ENCODE assay signal across 25 cellular contexts in genomic region chr4:111780965-111781364, GRCh38.
"Had no signal": no experiment of that assay in that cellular context is flagged by ENCODE, and none has a peak within 500 bp of the region (broad histone marks: within the 10 kb centered on the region; RNA-seq: fewer than 3 reads in every experiment).

No MANE protein-coding gene starts in this region.

- H3K4me1 ChIP-seq: left ventricle myocardium inferior, pancreas, prostate gland, spleen, suprapubic skin, tibial artery, uterus had no signal

- H3K27me3 Mint-ChIP-seq: stimulated activated naive CD8-positive, alpha-beta T cell treated with anti-CD3 and anti-CD28 coated beads, Interleukin-15, Interleukin-2, amounts not matched to agents 100 ng/mL and 50 ng/mL, for 24 hours had no signal

- H3K4me3 ChIP-seq: hepatocyte, left ventricle myocardium inferior, lung, pancreas, prostate gland, skin epidermis, spleen, suprapubic skin, thoracic aorta, tibial artery, uterus had no signal

- H3K9me3 Mint-ChIP-seq: mesothelial cell of epicardium; naive B cell; nephron; neural crest cell; stimulated activated naive CD8-positive, alpha-beta T cell treated with anti-CD3 and anti-CD28 coated beads, Interleukin-15, Interleukin-2, amounts not matched to agents 100 ng/mL and 50 ng/mL, for 24 hours; type B pancreatic cell had no signal

- H3K27me3 ChIP-seq: hepatocyte, pancreas, spleen, suprapubic skin had no signal

- ATAC-seq: pancreas; right cardiac atrium; sciatic nerve; stimulated activated effector memory CD8-positive, alpha-beta T cell treated with anti-CD3 and anti-CD28 coated beads, Interleukin-12 subunit alpha, Interleukin-12 subunit beta, amount 100 ng/mL, for 72 hours had no signal

- H3K4me3 Mint-ChIP-seq: mesothelial cell of epicardium; naive B cell; nephron; neural crest cell; stimulated activated effector memory CD8-positive, alpha-beta T cell treated with anti-CD3 and anti-CD28 coated beads, Interleukin-12 subunit alpha, Interleukin-12 subunit beta, amount 100 ng/mL, for 72 hours; stimulated activated naive CD8-positive, alpha-beta T cell treated with anti-CD3 and anti-CD28 coated beads, Interleukin-15, Interleukin-2, amounts not matched to agents 100 ng/mL and 50 ng/mL, for 24 hours; type B pancreatic cell had no signal

- H3K36me3 Mint-ChIP-seq: mesothelial cell of epicardium; naive B cell; stimulated activated effector memory CD8-positive, alpha-beta T cell treated with anti-CD3 and anti-CD28 coated beads, Interleukin-12 subunit alpha, Interleukin-12 subunit beta, amount 100 ng/mL, for 72 hours; type B pancreatic cell had no signal

- H3K27ac Mint-ChIP-seq: mesothelial cell of epicardium; nephron; stimulated activated effector memory CD8-positive, alpha-beta T cell treated with anti-CD3 and anti-CD28 coated beads, Interleukin-12 subunit alpha, Interleukin-12 subunit beta, amount 100 ng/mL, for 72 hours; stimulated activated naive CD8-positive, alpha-beta T cell treated with anti-CD3 and anti-CD28 coated beads, Interleukin-15, Interleukin-2, amounts not matched to agents 100 ng/mL and 50 ng/mL, for 24 hours; type B pancreatic cell had no signal

- DNase-seq: left ventricle myocardium inferior; naive B cell; nucleus accumbens; pancreas; posterior cingulate gyrus; retina; right cardiac atrium; spleen; stimulated activated CD4-positive, alpha-beta T cell treated with anti-CD3 and anti-CD28 coated beads, Interleukin-4, amount 100 ng/mL, for 24 hours; stimulated activated naive CD4-positive, alpha-beta T cell; tibial artery; uterus had no signal

- H3K79me2 ChIP-seq: hepatocyte had no signal

- H3K4me2 ChIP-seq: hepatocyte had no signal

- H2AFZ ChIP-seq: hepatocyte had no signal

- H3K27ac ChIP-seq: hepatocyte, left ventricle myocardium inferior, pancreas, prostate gland, skin epidermis, spleen, suprapubic skin, thoracic aorta, tibial artery, uterus had no signal

- H3K4me1 Mint-ChIP-seq: naive B cell; neural crest cell; stimulated activated effector memory CD8-positive, alpha-beta T cell treated with anti-CD3 and anti-CD28 coated beads, Interleukin-12 subunit alpha, Interleukin-12 subunit beta, amount 100 ng/mL, for 72 hours had no signal

- H3K36me3 ChIP-seq: left ventricle myocardium inferior, pancreas, prostate gland, spleen, suprapubic skin, thoracic aorta, tibial artery, uterus had no signal

- H3K9me3 ChIP-seq: left ventricle myocardium inferior, pancreas, prostate gland, spleen, suprapubic skin, thoracic aorta, tibial artery, uterus had no signal
